ENCODE assay signal across 27 cellular contexts in the genomic region with DNA sequence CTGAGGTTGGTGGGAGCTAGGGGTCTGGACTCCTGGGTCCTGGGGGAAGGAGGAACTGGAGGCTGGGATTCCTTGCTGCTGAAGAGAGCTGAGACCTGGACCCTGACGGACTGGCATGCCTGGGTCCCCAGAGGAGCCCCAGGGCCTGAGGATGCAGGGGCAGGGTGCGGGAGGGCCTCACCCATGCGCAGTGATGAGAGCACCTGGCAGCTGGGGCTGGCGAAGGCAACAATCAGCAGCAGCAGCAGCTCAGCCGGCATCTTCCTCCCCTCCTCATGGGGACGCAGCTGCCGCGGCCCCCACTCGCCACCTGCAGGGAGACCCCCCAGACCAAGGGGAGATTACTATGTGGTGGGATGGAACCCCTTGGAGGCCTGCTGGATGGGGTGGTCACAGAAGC.
"Had no signal": no experiment of that assay in that cellular context is flagged by ENCODE, and none has a peak within 500 bp of the region (broad histone marks: within the 10 kb centered on the region; RNA-seq: fewer than 3 reads in every experiment).

No MANE protein-coding gene starts in this region.

- H3K27ac ChIP-seq: ascending aorta, breast epithelium, cardiac muscle cell, coronary artery had no signal

- H3K27me3 ChIP-seq: ascending aorta, cardiac muscle cell had no signal

- H3K27ac Mint-ChIP-seq: activated CD4-positive, alpha-beta memory T cell treated with anti-CD3 and anti-CD28 coated beads for 36 hours; activated CD4-positive, alpha-beta T cell treated with anti-CD3 and anti-CD28 coated beads for 36 hours; activated CD4-positive, alpha-beta T cell treated with anti-CD3 and anti-CD28 coated beads, Interleukin-2, amount 10 ng/mL, durations not matched to agents 24 days and 14 days; activated CD8-positive, alpha-beta memory T cell treated with anti-CD3 and anti-CD28 coated beads, Interleukin-2, amount 10 ng/mL, durations not matched to agents 7 days and 5 days; activated CD8-positive, alpha-beta T cell treated with anti-CD3 and anti-CD28 coated beads, Interleukin-2, amount 10 ng/mL, durations not matched to agents 7 days and 5 days; activated naive CD4-positive, alpha-beta T cell treated with anti-CD3 and anti-CD28 coated beads, Interleukin-2, amount 10 ng/mL, durations not matched to agents 7 days and 5 days; activated naive CD4-positive, alpha-beta T cell treated with anti-CD3 and anti-CD28 coated beads, Interleukin-2, amount 50 U/mL, for 72 hours; activated naive CD8-positive, alpha-beta T cell treated with anti-CD3 and anti-CD28 coated beads, Interleukin-2, amount 10 ng/mL, durations not matched to agents 7 days and 5 days; activated T-helper 1 cell treated with anti-CD3 and anti-CD28 coated beads, Interleukin-12 subunit alpha, Interleukin-12 subunit beta, Interleukin-2, Interleukin-4 antibody, amounts not matched to agents 30 ng/mL and 10 ng/mL and 1 ng/mL, durations not matched to agents 14 hours and 24 hours and 36 hours; activated T-helper 2 cell treated with anti-CD3 and anti-CD28 coated beads, Interferon-gamma antibody, Interleukin-2, Interleukin-4, amounts not matched to agents 10 μg/mL and 5 μg/mL and 100 μg/mL, durations not matched to agents 14 hours and 24 hours and 36 hours; dendritic cell treated with granulocyte-macrophage colony-stimulating factor and Interleukin-4, amounts not matched to agents 40 ng/mL and 50 ng/mL, for 4 days; endodermal cell had no signal

- ATAC-seq: activated CD8-positive, alpha-beta memory T cell treated with anti-CD3 and anti-CD28 coated beads, Interleukin-2, amount 10 ng/mL, durations not matched to agents 7 days and 5 days; activated CD8-positive, alpha-beta T cell treated with anti-CD3 and anti-CD28 coated beads, Interleukin-2, amount 10 ng/mL, durations not matched to agents 7 days and 5 days; activated naive CD4-positive, alpha-beta T cell treated with anti-CD3 and anti-CD28 coated beads, Interleukin-2, amount 50 U/mL, for 72 hours had no signal

- H3K4me1 ChIP-seq: breast epithelium had no signal

- H3K4me1 Mint-ChIP-seq: activated CD4-positive, alpha-beta T cell treated with anti-CD3 and anti-CD28 coated beads for 36 hours; activated CD8-positive, alpha-beta memory T cell treated with anti-CD3 and anti-CD28 coated beads, Interleukin-2, amount 10 ng/mL, durations not matched to agents 7 days and 5 days; activated naive CD4-positive, alpha-beta T cell treated with anti-CD3 and anti-CD28 coated beads, Interleukin-2, amount 10 ng/mL, durations not matched to agents 7 days and 5 days; activated naive CD8-positive, alpha-beta T cell treated with anti-CD3 and anti-CD28 coated beads, Interleukin-2, amount 10 ng/mL, durations not matched to agents 7 days and 5 days; central memory CD8-positive, alpha-beta T cell had no signal

- FAIRE-seq: frontal cortex had no signal

- H3K4me3 ChIP-seq: ascending aorta, breast epithelium, cardiac muscle cell, coronary artery had no signal

- H3K9me3 ChIP-seq: ascending aorta, breast epithelium had no signal

- H3K27me3 Mint-ChIP-seq: activated CD4-positive, alpha-beta T cell treated with anti-CD3 and anti-CD28 coated beads for 36 hours; brain had no signal

- H3K36me3 ChIP-seq: breast epithelium, cardiac muscle cell had no signal

- DNase-seq: activated CD4-positive, alpha-beta memory T cell treated with anti-CD3 and anti-CD28 coated beads for 36 hours; activated CD4-positive, alpha-beta T cell treated with anti-CD3 and anti-CD28 coated beads for 36 hours; activated CD4-positive, alpha-beta T cell treated with anti-CD3 and anti-CD28 coated beads, Interleukin-2, amount 10 ng/mL, durations not matched to agents 24 days and 14 days; activated CD4-positive, CD25-positive, alpha-beta regulatory T cell; activated CD4-positive, CD25-positive, alpha-beta regulatory T cell treated with anti-CD3 and anti-CD28 coated beads, Interleukin-2, amount 50 U/mL, for 72 hours; activated CD8-positive, alpha-beta memory T cell treated with anti-CD3 and anti-CD28 coated beads, Interleukin-2, amount 50 U/mL, for 4 hours; activated gamma-delta T cell; activated naive CD4-positive, alpha-beta T cell; activated naive CD8-positive, alpha-beta T cell treated with anti-CD3 and anti-CD28 coated beads, Interleukin-2, amount 10 ng/mL, durations not matched to agents 7 days and 5 days; activated T-cell treated with anti-CD3 and anti-CD28 coated beads, Interleukin-2, amount 50 U/mL, for 1 hour; activated T-cell treated with anti-CD3 and anti-CD28 coated beads, Interleukin-2, amount 50 U/mL, for 48 hours; effector memory CD4-positive, alpha-beta T cell had no signal

- H3K4me3 Mint-ChIP-seq: activated CD4-positive, alpha-beta memory T cell treated with anti-CD3 and anti-CD28 coated beads for 36 hours; activated CD4-positive, alpha-beta T cell treated with anti-CD3 and anti-CD28 coated beads for 36 hours; activated CD4-positive, alpha-beta T cell treated with anti-CD3 and anti-CD28 coated beads, Interleukin-2, amount 10 ng/mL, durations not matched to agents 24 days and 14 days; activated CD8-positive, alpha-beta memory T cell treated with anti-CD3 and anti-CD28 coated beads, Interleukin-2, amount 10 ng/mL, durations not matched to agents 7 days and 5 days; activated CD8-positive, alpha-beta T cell treated with anti-CD3 and anti-CD28 coated beads, Interleukin-2, amount 10 ng/mL, durations not matched to agents 7 days and 5 days; activated naive CD4-positive, alpha-beta T cell treated with anti-CD3 and anti-CD28 coated beads, Interleukin-2, amount 10 ng/mL, durations not matched to agents 7 days and 5 days; activated naive CD8-positive, alpha-beta T cell treated with anti-CD3 and anti-CD28 coated beads, Interleukin-2, amount 10 ng/mL, durations not matched to agents 7 days and 5 days; activated T-helper 1 cell treated with anti-CD3 and anti-CD28 coated beads, Interleukin-12 subunit alpha, Interleukin-12 subunit beta, Interleukin-2, Interleukin-4 antibody, amounts not matched to agents 30 ng/mL and 10 ng/mL and 1 ng/mL, durations not matched to agents 14 hours and 24 hours and 36 hours; brain; central memory CD8-positive, alpha-beta T cell; dendritic cell treated with granulocyte-macrophage colony-stimulating factor and Interleukin-4, amounts not matched to agents 40 ng/mL and 50 ng/mL, for 4 days; endodermal cell had no signal

- H3K36me3 Mint-ChIP-seq: activated CD4-positive, alpha-beta memory T cell treated with anti-CD3 and anti-CD28 coated beads for 36 hours; activated CD8-positive, alpha-beta memory T cell treated with anti-CD3 and anti-CD28 coated beads, Interleukin-2, amount 10 ng/mL, durations not matched to agents 7 days and 5 days; activated naive CD4-positive, alpha-beta T cell treated with anti-CD3 and anti-CD28 coated beads, Interleukin-2, amount 10 ng/mL, durations not matched to agents 7 days and 5 days; activated naive CD4-positive, alpha-beta T cell treated with anti-CD3 and anti-CD28 coated beads, Interleukin-2, amount 50 U/mL, for 72 hours; activated naive CD8-positive, alpha-beta T cell treated with anti-CD3 and anti-CD28 coated beads, Interleukin-2, amount 10 ng/mL, durations not matched to agents 7 days and 5 days had no signal
